ENCODE assay signal across 1 cellular context in the genomic region with DNA sequence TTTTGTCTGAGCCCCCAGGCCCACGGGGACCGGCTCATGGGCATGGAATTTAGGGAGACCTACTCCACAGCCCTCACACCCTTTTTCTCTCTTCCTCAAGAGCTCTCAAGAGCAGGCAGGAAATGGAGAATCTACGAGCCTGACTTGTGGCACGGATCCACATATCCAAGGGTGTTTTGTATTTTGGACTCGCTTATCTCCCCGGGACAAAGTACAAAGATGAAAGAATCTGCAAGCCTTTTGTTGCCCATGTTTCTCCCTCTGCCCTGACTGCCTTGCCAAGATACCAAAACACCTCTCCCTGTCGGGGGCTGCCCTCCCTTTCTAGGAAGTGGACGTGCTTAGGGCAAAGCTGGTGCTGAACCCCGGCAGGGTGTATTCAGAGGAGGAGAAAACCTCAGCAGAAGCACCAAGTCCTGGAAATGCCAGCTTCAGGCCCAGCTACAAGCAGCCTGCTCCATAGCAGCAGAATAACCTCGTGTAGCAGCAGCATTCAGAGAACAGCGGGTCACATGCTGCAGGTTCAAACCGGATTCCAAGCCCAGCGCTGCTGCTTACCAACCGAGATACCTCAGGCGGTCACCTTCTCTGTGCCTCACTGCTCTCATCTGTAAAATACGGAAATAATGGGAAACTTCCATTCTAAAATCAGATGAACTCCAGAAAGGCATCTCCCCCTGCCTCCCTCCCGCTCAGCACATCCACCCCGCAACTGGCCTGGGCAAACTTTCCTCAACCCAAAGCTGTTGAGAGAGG.
TF ChIP-seq lines count a peak whose summit lies in the region.

No MANE protein-coding gene starts in this region.

TF ChIP-seq in K562, 482 proteins besides CTCF, POLR2A, EP300 and RAD21 (continued from another document):
- TF ChIP-seq, protein P1, sequence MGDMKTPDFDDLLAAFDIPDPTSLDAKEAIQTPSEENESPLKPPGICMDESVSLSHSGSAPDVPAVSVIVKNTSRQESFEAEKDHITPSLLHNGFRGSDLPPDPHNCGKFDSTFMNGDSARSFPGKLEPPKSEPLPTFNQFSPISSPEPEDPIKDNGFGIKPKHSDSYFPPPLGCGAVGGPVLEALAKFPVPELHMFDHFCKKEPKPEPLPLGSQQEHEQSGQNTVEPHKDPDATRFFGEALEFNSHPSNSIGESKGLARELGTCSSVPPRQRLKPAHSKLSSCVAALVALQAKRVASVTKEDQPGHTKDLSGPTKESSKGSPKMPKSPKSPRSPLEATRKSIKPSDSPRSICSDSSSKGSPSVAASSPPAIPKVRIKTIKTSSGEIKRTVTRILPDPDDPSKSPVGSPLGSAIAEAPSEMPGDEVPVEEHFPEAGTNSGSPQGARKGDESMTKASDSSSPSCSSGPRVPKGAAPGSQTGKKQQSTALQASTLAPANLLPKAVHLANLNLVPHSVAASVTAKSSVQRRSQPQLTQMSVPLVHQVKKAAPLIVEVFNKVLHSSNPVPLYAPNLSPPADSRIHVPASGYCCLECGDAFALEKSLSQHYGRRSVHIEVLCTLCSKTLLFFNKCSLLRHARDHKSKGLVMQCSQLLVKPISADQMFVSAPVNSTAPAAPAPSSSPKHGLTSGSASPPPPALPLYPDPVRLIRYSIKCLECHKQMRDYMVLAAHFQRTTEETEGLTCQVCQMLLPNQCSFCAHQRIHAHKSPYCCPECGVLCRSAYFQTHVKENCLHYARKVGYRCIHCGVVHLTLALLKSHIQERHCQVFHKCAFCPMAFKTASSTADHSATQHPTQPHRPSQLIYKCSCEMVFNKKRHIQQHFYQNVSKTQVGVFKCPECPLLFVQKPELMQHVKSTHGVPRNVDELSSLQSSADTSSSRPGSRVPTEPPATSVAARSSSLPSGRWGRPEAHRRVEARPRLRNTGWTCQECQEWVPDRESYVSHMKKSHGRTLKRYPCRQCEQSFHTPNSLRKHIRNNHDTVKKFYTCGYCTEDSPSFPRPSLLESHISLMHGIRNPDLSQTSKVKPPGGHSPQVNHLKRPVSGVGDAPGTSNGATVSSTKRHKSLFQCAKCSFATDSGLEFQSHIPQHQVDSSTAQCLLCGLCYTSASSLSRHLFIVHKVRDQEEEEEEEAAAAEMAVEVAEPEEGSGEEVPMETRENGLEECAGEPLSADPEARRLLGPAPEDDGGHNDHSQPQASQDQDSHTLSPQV (IDR thresholded peaks at IDR 0.05): peak; percentile 50; the same call in 1 of the 2 replicates
- TF ChIP-seq CHCHD3 (CRISPR knock-in tag; IDR thresholded peaks at IDR 0.05) (no peak), ZNF76 (CRISPR knock-in tag; IDR thresholded peaks at IDR 0.05; ENCODE audit: borderline replicate concordance) (no peak), MED1 (CRISPR knock-in tag; IDR thresholded peaks at IDR 0.05; ENCODE audit: borderline replicate concordance) (no peak), CBX8 (IDR thresholded peaks at IDR 0.05; ENCODE audit: borderline replicate concordance, extremely low read depth, low read depth, low read length, poor library complexity, severe bottlenecking) (no peak), TEAD1 (CRISPR knock-in tag; IDR thresholded peaks at IDR 0.05) (no peak), POLR2AphosphoS2 (IDR thresholded peaks at IDR 0.05; ENCODE audit: low read length) (no peak), ZNF717 (CRISPR knock-in tag; IDR thresholded peaks at IDR 0.05) (no peak), NCOA1 (IDR thresholded peaks at IDR 0.05; ENCODE audit: low read depth) (no peak), CBFA2T3 (IDR thresholded peaks at IDR 0.05) (peak; percentile 54), PRMT5 (CRISPR knock-in tag; IDR thresholded peaks at IDR 0.05) (no peak), ESRRA (IDR thresholded peaks at IDR 0.05; ENCODE audit: borderline replicate concordance, low read depth) (peak; percentile 87), L3MBTL2 (IDR thresholded peaks at IDR 0.05) (peak; percentile 45; the same call in 1 of the 2 replicates), NFIC (IDR thresholded peaks at IDR 0.05) (no peak), CHD4 (IDR thresholded peaks at IDR 0.05; ENCODE audit: insufficient read depth, insufficient replicate concordance, low read depth, low read length, poor library complexity, severe bottlenecking) (no peak), SP2 (IDR thresholded peaks at IDR 0.05; ENCODE audit: extremely low read depth, low read depth, low read length, poor library complexity, severe bottlenecking) (no peak)
- TF ChIP-seq, protein P2, sequence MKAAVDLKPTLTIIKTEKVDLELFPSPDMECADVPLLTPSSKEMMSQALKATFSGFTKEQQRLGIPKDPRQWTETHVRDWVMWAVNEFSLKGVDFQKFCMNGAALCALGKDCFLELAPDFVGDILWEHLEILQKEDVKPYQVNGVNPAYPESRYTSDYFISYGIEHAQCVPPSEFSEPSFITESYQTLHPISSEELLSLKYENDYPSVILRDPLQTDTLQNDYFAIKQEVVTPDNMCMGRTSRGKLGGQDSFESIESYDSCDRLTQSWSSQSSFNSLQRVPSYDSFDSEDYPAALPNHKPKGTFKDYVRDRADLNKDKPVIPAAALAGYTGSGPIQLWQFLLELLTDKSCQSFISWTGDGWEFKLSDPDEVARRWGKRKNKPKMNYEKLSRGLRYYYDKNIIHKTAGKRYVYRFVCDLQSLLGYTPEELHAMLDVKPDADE (conservative IDR thresholded peaks at IDR 0.05; ENCODE audit: control insufficient read depth, low read depth, low read length): no peak
- TF ChIP-seq, protein P3, sequence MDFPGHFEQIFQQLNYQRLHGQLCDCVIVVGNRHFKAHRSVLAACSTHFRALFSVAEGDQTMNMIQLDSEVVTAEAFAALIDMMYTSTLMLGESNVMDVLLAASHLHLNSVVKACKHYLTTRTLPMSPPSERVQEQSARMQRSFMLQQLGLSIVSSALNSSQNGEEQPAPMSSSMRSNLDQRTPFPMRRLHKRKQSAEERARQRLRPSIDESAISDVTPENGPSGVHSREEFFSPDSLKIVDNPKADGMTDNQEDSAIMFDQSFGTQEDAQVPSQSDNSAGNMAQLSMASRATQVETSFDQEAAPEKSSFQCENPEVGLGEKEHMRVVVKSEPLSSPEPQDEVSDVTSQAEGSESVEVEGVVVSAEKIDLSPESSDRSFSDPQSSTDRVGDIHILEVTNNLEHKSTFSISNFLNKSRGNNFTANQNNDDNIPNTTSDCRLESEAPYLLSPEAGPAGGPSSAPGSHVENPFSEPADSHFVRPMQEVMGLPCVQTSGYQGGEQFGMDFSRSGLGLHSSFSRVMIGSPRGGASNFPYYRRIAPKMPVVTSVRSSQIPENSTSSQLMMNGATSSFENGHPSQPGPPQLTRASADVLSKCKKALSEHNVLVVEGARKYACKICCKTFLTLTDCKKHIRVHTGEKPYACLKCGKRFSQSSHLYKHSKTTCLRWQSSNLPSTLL (IDR thresholded peaks at IDR 0.05): no peak
- TF ChIP-seq, protein P4, sequence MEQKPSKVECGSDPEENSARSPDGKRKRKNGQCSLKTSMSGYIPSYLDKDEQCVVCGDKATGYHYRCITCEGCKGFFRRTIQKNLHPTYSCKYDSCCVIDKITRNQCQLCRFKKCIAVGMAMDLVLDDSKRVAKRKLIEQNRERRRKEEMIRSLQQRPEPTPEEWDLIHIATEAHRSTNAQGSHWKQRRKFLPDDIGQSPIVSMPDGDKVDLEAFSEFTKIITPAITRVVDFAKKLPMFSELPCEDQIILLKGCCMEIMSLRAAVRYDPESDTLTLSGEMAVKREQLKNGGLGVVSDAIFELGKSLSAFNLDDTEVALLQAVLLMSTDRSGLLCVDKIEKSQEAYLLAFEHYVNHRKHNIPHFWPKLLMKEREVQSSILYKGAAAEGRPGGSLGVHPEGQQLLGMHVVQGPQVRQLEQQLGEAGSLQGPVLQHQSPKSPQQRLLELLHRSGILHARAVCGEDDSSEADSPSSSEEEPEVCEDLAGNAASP (IDR thresholded peaks at IDR 0.05): no peak
- TF ChIP-seq, protein P5, sequence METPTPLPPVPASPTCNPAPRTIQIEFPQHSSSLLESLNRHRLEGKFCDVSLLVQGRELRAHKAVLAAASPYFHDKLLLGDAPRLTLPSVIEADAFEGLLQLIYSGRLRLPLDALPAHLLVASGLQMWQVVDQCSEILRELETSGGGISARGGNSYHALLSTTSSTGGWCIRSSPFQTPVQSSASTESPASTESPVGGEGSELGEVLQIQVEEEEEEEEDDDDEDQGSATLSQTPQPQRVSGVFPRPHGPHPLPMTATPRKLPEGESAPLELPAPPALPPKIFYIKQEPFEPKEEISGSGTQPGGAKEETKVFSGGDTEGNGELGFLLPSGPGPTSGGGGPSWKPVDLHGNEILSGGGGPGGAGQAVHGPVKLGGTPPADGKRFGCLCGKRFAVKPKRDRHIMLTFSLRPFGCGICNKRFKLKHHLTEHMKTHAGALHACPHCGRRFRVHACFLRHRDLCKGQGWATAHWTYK (CRISPR knock-in tag; IDR thresholded peaks at IDR 0.05): no peak
- TF ChIP-seq, protein P6, sequence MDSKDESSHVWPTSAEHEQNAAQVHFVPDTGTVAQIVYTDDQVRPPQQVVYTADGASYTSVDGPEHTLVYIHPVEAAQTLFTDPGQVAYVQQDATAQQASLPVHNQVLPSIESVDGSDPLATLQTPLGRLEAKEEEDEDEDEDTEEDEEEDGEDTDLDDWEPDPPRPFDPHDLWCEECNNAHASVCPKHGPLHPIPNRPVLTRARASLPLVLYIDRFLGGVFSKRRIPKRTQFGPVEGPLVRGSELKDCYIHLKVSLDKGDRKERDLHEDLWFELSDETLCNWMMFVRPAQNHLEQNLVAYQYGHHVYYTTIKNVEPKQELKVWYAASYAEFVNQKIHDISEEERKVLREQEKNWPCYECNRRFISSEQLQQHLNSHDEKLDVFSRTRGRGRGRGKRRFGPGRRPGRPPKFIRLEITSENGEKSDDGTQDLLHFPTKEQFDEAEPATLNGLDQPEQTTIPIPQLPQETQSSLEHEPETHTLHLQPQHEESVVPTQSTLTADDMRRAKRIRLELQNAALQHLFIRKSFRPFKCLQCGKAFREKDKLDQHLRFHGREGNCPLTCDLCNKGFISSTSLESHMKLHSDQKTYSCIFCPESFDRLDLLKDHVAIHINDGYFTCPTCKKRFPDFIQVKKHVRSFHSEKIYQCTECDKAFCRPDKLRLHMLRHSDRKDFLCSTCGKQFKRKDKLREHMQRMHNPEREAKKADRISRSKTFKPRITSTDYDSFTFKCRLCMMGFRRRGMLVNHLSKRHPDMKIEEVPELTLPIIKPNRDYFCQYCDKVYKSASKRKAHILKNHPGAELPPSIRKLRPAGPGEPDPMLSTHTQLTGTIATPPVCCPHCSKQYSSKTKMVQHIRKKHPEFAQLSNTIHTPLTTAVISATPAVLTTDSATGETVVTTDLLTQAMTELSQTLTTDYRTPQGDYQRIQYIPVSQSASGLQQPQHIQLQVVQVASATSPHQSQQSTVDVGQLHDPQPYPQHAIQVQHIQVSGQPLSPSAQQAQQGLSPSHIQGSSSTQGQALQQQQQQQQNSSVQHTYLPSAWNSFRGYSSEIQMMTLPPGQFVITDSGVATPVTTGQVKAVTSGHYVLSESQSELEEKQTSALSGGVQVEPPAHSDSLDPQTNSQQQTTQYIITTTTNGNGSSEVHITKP (IDR thresholded peaks at IDR 0.05; ENCODE audit: partially characterized antibody): peak; percentile 9
- TF ChIP-seq, protein P7, sequence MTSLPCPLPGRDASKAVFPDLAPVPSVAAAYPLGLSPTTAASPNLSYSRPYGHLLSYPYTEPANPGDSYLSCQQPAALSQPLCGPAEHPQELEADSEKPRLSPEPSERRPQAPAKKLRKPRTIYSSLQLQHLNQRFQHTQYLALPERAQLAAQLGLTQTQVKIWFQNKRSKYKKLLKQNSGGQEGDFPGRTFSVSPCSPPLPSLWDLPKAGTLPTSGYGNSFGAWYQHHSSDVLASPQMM (CRISPR knock-in tag; IDR thresholded peaks at IDR 0.05): no peak
- TF ChIP-seq, protein P8, sequence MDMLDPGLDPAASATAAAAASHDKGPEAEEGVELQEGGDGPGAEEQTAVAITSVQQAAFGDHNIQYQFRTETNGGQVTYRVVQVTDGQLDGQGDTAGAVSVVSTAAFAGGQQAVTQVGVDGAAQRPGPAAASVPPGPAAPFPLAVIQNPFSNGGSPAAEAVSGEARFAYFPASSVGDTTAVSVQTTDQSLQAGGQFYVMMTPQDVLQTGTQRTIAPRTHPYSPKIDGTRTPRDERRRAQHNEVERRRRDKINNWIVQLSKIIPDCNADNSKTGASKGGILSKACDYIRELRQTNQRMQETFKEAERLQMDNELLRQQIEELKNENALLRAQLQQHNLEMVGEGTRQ (CRISPR knock-in tag; IDR thresholded peaks at IDR 0.05): peak; percentile 19; the same call in 1 of the 2 replicates
- TF ChIP-seq, protein P9, sequence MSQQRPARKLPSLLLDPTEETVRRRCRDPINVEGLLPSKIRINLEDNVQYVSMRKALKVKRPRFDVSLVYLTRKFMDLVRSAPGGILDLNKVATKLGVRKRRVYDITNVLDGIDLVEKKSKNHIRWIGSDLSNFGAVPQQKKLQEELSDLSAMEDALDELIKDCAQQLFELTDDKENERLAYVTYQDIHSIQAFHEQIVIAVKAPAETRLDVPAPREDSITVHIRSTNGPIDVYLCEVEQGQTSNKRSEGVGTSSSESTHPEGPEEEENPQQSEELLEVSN (IDR thresholded peaks at IDR 0.05; ENCODE audit: borderline replicate concordance in 1 of 2, extremely low read depth in 1 of 2, insufficient read depth in 1 of 2, insufficient read length in 1 of 2, low read depth in 1 of 2, low read length in 1 of 2, poor library complexity in 1 of 2, severe bottlenecking in 1 of 2): peak in 1 of 2 experiments; percentile 53
